Comparison of ENCODE assay signal across 2 cellular contexts in genomic region chr5:124986667-124987066, GRCh38.
TF ChIP-seq lines count a peak whose summit lies in the region.

No MANE protein-coding gene starts in this region.

TF ChIP-seq in HepG2, 621 proteins besides CTCF, POLR2A, EP300 and RAD21:
- TF ChIP-seq PBX2 (CRISPR knock-in tag; IDR thresholded peaks at IDR 0.05) (no peak), SIX1 (CRISPR knock-in tag; IDR thresholded peaks at IDR 0.05; ENCODE audit: borderline replicate concordance) (no peak), MED1 (CRISPR knock-in tag; IDR thresholded peaks at IDR 0.05) (no peak), NFIC (IDR thresholded peaks at IDR 0.05; ENCODE audit: low read length) (no peak), PITX1 (CRISPR knock-in tag; IDR thresholded peaks at IDR 0.05) (no peak), YEATS4 (CRISPR knock-in tag; IDR thresholded peaks at IDR 0.05; ENCODE audit: borderline replicate concordance) (no peak), ZNF331 (CRISPR knock-in tag; IDR thresholded peaks at IDR 0.05) (no peak), ZNF124 (CRISPR knock-in tag; IDR thresholded peaks at IDR 0.05) (no peak), BRF2 (CRISPR knock-in tag; IDR thresholded peaks at IDR 0.05) (no peak), ARNT2 (CRISPR knock-in tag; IDR thresholded peaks at IDR 0.05; ENCODE audit: low read depth) (no peak), ZNF691 (CRISPR knock-in tag; IDR thresholded peaks at IDR 0.05; ENCODE audit: borderline replicate concordance, low read depth) (no peak), ZNF30 (CRISPR knock-in tag; IDR thresholded peaks at IDR 0.05) (no peak), RCOR2 (CRISPR knock-in tag; IDR thresholded peaks at IDR 0.05) (no peak)
- TF ChIP-seq, protein P1, sequence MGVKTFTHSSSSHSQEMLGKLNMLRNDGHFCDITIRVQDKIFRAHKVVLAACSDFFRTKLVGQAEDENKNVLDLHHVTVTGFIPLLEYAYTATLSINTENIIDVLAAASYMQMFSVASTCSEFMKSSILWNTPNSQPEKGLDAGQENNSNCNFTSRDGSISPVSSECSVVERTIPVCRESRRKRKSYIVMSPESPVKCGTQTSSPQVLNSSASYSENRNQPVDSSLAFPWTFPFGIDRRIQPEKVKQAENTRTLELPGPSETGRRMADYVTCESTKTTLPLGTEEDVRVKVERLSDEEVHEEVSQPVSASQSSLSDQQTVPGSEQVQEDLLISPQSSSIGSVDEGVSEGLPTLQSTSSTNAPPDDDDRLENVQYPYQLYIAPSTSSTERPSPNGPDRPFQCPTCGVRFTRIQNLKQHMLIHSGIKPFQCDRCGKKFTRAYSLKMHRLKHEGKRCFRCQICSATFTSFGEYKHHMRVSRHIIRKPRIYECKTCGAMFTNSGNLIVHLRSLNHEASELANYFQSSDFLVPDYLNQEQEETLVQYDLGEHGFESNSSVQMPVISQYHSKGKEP (CRISPR knock-in tag; IDR thresholded peaks at IDR 0.05) = no peak

TF ChIP-seq in HEK293T, 16 proteins besides CTCF, POLR2A, EP300 and RAD21:
- TF ChIP-seq ARNT (IDR thresholded peaks at IDR 0.05) (no peak), FOXA1 (IDR thresholded peaks at IDR 0.05) (no peak), FOXM1 (IDR thresholded peaks at IDR 0.05; ENCODE audit: borderline replicate concordance) (no peak), HDGF (IDR thresholded peaks at IDR 0.05; ENCODE audit: borderline replicate concordance) (no peak), PKNOX1 (IDR thresholded peaks at IDR 0.05) (no peak), L3MBTL2 (conservative IDR thresholded peaks at IDR 0.05) (no peak), TARDBP (IDR thresholded peaks at IDR 0.05) (no peak), CTBP1 (IDR thresholded peaks at IDR 0.05; ENCODE audit: borderline replicate concordance) (no peak), FOXK2 (IDR thresholded peaks at IDR 0.05) (no peak), ZNF384 (IDR thresholded peaks at IDR 0.05) (no peak), NFRKB (IDR thresholded peaks at IDR 0.05) (no peak), ELF4 (IDR thresholded peaks at IDR 0.05) (no peak), SP1 (IDR thresholded peaks at IDR 0.05) (no peak), SUZ12 (IDR thresholded peaks at IDR 0.05) (no peak), LEF1 (IDR thresholded peaks at IDR 0.05; ENCODE audit: borderline replicate concordance) (no peak), BHLHE40 (IDR thresholded peaks at IDR 0.05; ENCODE audit: borderline replicate concordance) (no peak)
